In the genomic region with DNA sequence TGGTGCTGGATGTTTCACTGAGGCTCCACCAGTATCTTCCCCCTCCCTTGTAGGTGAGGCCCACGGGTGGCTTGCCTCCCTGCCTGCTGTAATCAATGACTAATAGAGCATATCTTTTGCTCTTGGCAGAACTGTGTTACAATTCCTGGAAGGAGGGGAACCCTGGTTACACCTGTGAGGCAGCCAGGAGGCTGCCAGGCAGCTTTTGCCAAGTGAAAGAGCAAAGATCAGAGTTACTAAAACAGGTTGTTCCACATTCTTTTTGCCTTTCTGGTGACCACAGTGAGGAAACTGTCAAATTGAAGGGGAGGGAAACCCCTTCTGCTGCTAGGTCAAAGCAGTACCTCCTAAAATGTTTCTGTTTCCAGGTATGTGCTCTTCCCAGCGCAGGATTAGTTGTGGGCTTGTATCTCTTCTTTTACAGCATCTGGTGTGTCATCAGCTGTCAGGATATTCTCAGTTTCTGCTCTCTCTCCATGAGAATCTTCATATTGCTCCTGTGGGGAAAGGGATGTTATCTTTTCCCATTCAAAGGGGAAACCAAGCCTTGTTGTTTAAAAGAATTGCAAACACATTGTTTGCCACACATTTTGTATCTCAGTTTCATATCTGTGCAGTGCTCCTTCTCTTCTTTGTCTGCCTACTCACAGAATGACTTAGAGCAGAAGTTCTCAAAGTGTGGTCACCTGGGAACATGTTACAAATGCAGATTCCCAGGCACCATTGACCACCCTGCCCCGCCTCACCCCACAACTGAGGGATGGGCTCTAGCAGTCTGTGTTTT, we compare ENCODE assay signal across 12 cellular contexts.
DNase-seq lines count a peak whose midpoint lies in the region; ATAC-seq, FAIRE-seq and TF ChIP-seq lines count a peak whose summit lies in the region.
"Had no signal": no experiment of that assay in that cellular context is flagged by ENCODE, and none has a peak within 500 bp of the region (broad histone marks: within the 10 kb centered on the region; RNA-seq: fewer than 3 reads in every experiment).

No MANE protein-coding gene starts in this region.

- peak overlapping the region; percentile 13 for H3K27ac Mint-ChIP-seq in activated T-cell treated with anti-CD3 and anti-CD28 coated beads, Interleukin-2, amount 50 U/mL, for 24 hours
- peak overlapping the region; percentile 7 to 75 for H3K27ac Mint-ChIP-seq in stimulated activated naive CD8-positive, alpha-beta T cell treated with anti-CD3 and anti-CD28 coated beads, Interleukin-15, amount 100 ng/mL, for 72 hours
- H3K27ac Mint-ChIP-seq: B cell; T-helper 1 cell treated with Interleukin-12 subunit alpha and Interleukin-12 subunit beta and Interleukin-4 antibody, amounts not matched to agents 30 μg/mL and 1 μg/mL, for 36 hours had no signal

- no peaks in the 10 kb centered on the region for H3K27me3 ChIP-seq in bronchial epithelial cell (ENCODE audit: control insufficient read depth, insufficient read depth, low read length)
- H3K27me3 ChIP-seq in gastroesophageal sphincter: no peaks in the 10 kb centered on the region

- no peak overlapping the region for H3K4me3 Mint-ChIP-seq in activated T-cell treated with anti-CD3 and anti-CD28 coated beads, Interleukin-2, amount 50 U/mL, for 24 hours
- H3K4me3 Mint-ChIP-seq in stimulated activated naive CD8-positive, alpha-beta T cell treated with anti-CD3 and anti-CD28 coated beads, Interleukin-15, amount 100 ng/mL, for 72 hours: peak overlapping the region; percentile 29 to 76
- H3K4me3 Mint-ChIP-seq: B cell; neural crest cell; T-helper 1 cell treated with Interleukin-12 subunit alpha and Interleukin-12 subunit beta and Interleukin-4 antibody, amounts not matched to agents 30 μg/mL and 1 μg/mL, for 36 hours had no signal

- H3K27me3 Mint-ChIP-seq in activated T-cell treated with anti-CD3 and anti-CD28 coated beads, Interleukin-2, amount 50 U/mL, for 24 hours: peaks cover 21% of the 10 kb centered on the region
- H3K27me3 Mint-ChIP-seq in stimulated activated naive CD8-positive, alpha-beta T cell treated with anti-CD3 and anti-CD28 coated beads, Interleukin-15, amount 100 ng/mL, for 72 hours: peaks cover 34% of the 10 kb centered on the region

- no peak for FAIRE-seq in bronchial epithelial cell (lab: Jason Lieb, UNC)

- TF ChIP-seq EP300 in gastroesophageal sphincter (IDR thresholded peaks at IDR 0.05): no peak

- WGBS in gastroesophageal sphincter (ENCODE audit: low coverage in 1 of 2), 2 donors: 57 to 83% methylated on average over 2 of the region's 3 CpGs

- H3K4me3 ChIP-seq in bronchial epithelial cell (ENCODE audit: low read depth, low read length): no peak overlapping the region
- no peak overlapping the region for H3K4me3 ChIP-seq in gastroesophageal sphincter

- H3K9me3 Mint-ChIP-seq in activated T-cell treated with anti-CD3 and anti-CD28 coated beads, Interleukin-2, amount 50 U/mL, for 24 hours: no peaks in the 10 kb centered on the region
- no peaks in the 10 kb centered on the region for H3K9me3 Mint-ChIP-seq in stimulated activated naive CD8-positive, alpha-beta T cell treated with anti-CD3 and anti-CD28 coated beads, Interleukin-15, amount 100 ng/mL, for 72 hours
- H3K9me3 Mint-ChIP-seq: neural crest cell; T-helper 1 cell treated with Interleukin-12 subunit alpha and Interleukin-12 subunit beta and Interleukin-4 antibody, amounts not matched to agents 30 μg/mL and 1 μg/mL, for 36 hours had no signal

- no peak for TF ChIP-seq POLR2A in gastroesophageal sphincter (IDR thresholded peaks at IDR 0.05)

- no peak overlapping the region for H3K27ac ChIP-seq in gastroesophageal sphincter

- no peaks in the 10 kb centered on the region for H3K9me3 ChIP-seq in gastroesophageal sphincter

- H3K36me3 ChIP-seq in bronchial epithelial cell (ENCODE audit: control insufficient read depth, insufficient read depth, low read length) (no peaks in the 10 kb centered on the region), gastroesophageal sphincter (no peaks in the 10 kb centered on the region)

- H3K4me1 Mint-ChIP-seq in activated T-cell treated with anti-CD3 and anti-CD28 coated beads, Interleukin-2, amount 50 U/mL, for 24 hours (ENCODE audit: low read depth): peaks cover 22% of the 10 kb centered on the region
- H3K4me1 Mint-ChIP-seq in stimulated activated naive CD8-positive, alpha-beta T cell treated with anti-CD3 and anti-CD28 coated beads, Interleukin-15, amount 100 ng/mL, for 72 hours: peaks cover 40% of the 10 kb centered on the region
- H3K4me1 Mint-ChIP-seq: B cell, neural crest cell had no signal

- ATAC-seq in HG03108 (IDR thresholded peaks at IDR 0.05; ENCODE audit: unreplicated experiment): peak; percentile 67
- ATAC-seq in stimulated activated naive CD8-positive, alpha-beta T cell treated with anti-CD3 and anti-CD28 coated beads, Interleukin-15, amount 100 ng/mL, for 72 hours: peak; percentile 87
- no peak for ATAC-seq in gastroesophageal sphincter

- H3K36me3 Mint-ChIP-seq in activated T-cell treated with anti-CD3 and anti-CD28 coated beads, Interleukin-2, amount 50 U/mL, for 24 hours (ENCODE audit: low read depth): no peaks in the 10 kb centered on the region

- TF ChIP-seq CTCF in bronchial epithelial cell (IDR thresholded peaks at IDR 0.05; ENCODE audit: insufficient read depth, low read length, severe bottlenecking) (no peak), gastroesophageal sphincter (IDR thresholded peaks at IDR 0.05) (no peak)

- no peaks in the 10 kb centered on the region for H3K4me1 ChIP-seq in gastroesophageal sphincter

- no peak for DNase-seq in activated T-cell treated with anti-CD3 and anti-CD28 coated beads, Interleukin-2, amount 50 U/mL, for 24 hours
- no peak for DNase-seq in activated T-cell treated with anti-CD3 and anti-CD28 coated beads for 4 hours
- peak; percentile 94 for DNase-seq in bronchial epithelial cell (ENCODE audit: low read depth)
- peak; percentile 17 to 55 for DNase-seq in stimulated activated naive CD8-positive, alpha-beta T cell treated with anti-CD3 and anti-CD28 coated beads, Interleukin-15, amount 100 ng/mL, for 72 hours
- no peak for DNase-seq in NCI-H1436 (lab: John Stamatoyannopoulos, UW)
- DNase-seq in AML-193 (lab: John Stamatoyannopoulos, UW): no peak
- DNase-seq: dermis blood vessel endothelial cell had no signal

Comparison
In these comparisons a context has a peak if more than half of its experiments do, and no peak if none do; other contexts are left out.
1. DNase-seq: peak in bronchial epithelial cell (single experiment) and stimulated activated naive CD8-positive, alpha-beta T cell treated with anti-CD3 and anti-CD28 coated beads, Interleukin-15, amount 100 ng/mL, for 72 hours (2 of 2); none in activated T-cell treated with anti-CD3 and anti-CD28 coated beads, Interleukin-2, amount 50 U/mL, for 24 hours (single experiment), activated T-cell treated with anti-CD3 and anti-CD28 coated beads for 4 hours (single experiment), NCI-H1436 (single experiment) and AML-193 (0 of 2).